Comparison of ENCODE assay signal across 11 cellular contexts in the genomic region with DNA sequence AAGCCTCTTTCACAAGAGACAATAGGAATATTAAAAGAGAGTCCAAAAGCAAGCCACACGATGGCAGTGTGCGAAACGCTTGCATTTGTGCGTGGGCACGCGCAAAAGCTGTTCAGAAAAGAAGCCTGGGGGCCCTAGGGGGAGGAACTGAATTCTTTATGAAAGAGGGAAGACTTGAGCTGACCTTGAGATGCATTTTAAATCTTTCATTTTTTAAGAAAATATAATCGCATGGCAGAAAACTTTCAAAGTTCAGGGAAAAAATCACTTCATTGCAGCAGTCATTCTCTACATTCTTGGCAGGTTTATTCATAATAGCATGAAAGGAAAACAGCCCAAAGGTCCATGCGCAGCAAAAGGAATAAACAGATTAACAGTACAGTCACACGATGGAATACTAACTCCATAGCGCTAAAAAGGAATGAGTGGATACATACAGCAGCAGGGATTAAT.
DNase-seq lines count a peak whose midpoint lies in the region; ATAC-seq and TF ChIP-seq lines count a peak whose summit lies in the region.
"Had no signal": no experiment of that assay in that cellular context is flagged by ENCODE, and none has a peak within 500 bp of the region (broad histone marks: within the 10 kb centered on the region; RNA-seq: fewer than 3 reads in every experiment).

No MANE protein-coding gene starts in this region.

- H3K27ac Mint-ChIP-seq in Calu3 (ENCODE audit: unreplicated experiment): no peak overlapping the region

- H3K36me3 ChIP-seq in neuron (ENCODE audit: insufficient read depth, low read length): no peaks in the 10 kb centered on the region

- H3K9me3 Mint-ChIP-seq in Calu3 (ENCODE audit: low read depth, unreplicated experiment): no peaks in the 10 kb centered on the region

- DNase-seq in AG09319 (ENCODE audit: extremely low read depth, low read depth): peak; percentile 28
- DNase-seq in NCI-H226: peak; percentile 16
- DNase-seq in epithelial cell of esophagus (ENCODE audit: low read depth): peak; percentile 67
- no peak for DNase-seq in NCI-H2029 treated with DMSO at 0.1 percent for 48 hours (lab: John Stamatoyannopoulos, UW)
- no peak for DNase-seq in Calu3
- DNase-seq in activated naive CD4-positive, alpha-beta T cell treated with anti-CD3 and anti-CD28 coated beads, Interleukin-2, amount 50 U/mL, for 16 hours: no peak
- DNase-seq: DND-41; NK-92 treated with Interleukin-12 subunit alpha and Interleukin-12 subunit beta, amount 100 ng/mL, for 24 hours; stimulated activated CD4-positive, alpha-beta T cell treated with anti-CD3 and anti-CD28 coated beads, Interleukin-15, amount 100 ng/mL, for 24 hours had no signal

- no peak overlapping the region for H3K4me3 Mint-ChIP-seq in Calu3 (ENCODE audit: low read depth, unreplicated experiment)

- H3K4me1 Mint-ChIP-seq in Calu3 (ENCODE audit: low read depth, unreplicated experiment): no peaks in the 10 kb centered on the region

- CTCF ChIA-PET in Calu3 (lab: Charles Lee): no interaction called here

- H3K27me3 Mint-ChIP-seq in Calu3 (ENCODE audit: unreplicated experiment): no peaks in the 10 kb centered on the region

- no peaks in the 10 kb centered on the region for H3K27me3 ChIP-seq in neuron (ENCODE audit: insufficient read depth, low read length)

- ATAC-seq in HG03442 (IDR thresholded peaks at IDR 0.05; ENCODE audit: unreplicated experiment): no peak

- intact Hi-C loops in Calu3 (cut with micrococcal nuclease; ENCODE audit: unreplicated experiment): no loop called here

- TF ChIP-seq CTCF in AG09319 (IDR thresholded peaks at IDR 0.05; ENCODE audit: low read depth, low read length) (peak; percentile 61), epithelial cell of esophagus (IDR thresholded peaks at IDR 0.05; ENCODE audit: insufficient read depth, low read depth, low read length, missing control alignments) (peak; percentile 67), Calu3 (IDR thresholded peaks at IDR 0.05; ENCODE audit: unreplicated experiment) (no peak)

- no peaks in the 10 kb centered on the region for H3K9me3 ChIP-seq in neuron (ENCODE audit: low read length)

- H3K4me1 ChIP-seq in neuron (ENCODE audit: insufficient read depth, low read length): peaks cover 6% of the 10 kb centered on the region

- no TSS peak for BruUV-seq in Calu3 (replicated peaks; lab: Mats Ljungman, UMichigan)

- peak overlapping the region; percentile 11 for H2AFZ ChIP-seq in neuron (ENCODE audit: low read depth, low read length)

- no peaks in the 10 kb centered on the region for H3K36me3 Mint-ChIP-seq in Calu3 (ENCODE audit: insufficient read depth, unreplicated experiment)

- H3K4me3 ChIP-seq in epithelial cell of esophagus (ENCODE audit: low read length) (peak overlapping the region; percentile 28), neuron (ENCODE audit: low read length) (no peak overlapping the region)

Comparison
In these comparisons a context has a peak if more than half of its experiments do, and no peak if none do; other contexts are left out.
1. DNase-seq: peak in AG09319 (single experiment), NCI-H226 (single experiment) and epithelial cell of esophagus (single experiment); none in NCI-H2029 treated with DMSO at 0.1 percent for 48 hours (single experiment), Calu3 (single experiment) and activated naive CD4-positive, alpha-beta T cell treated with anti-CD3 and anti-CD28 coated beads, Interleukin-2, amount 50 U/mL, for 16 hours (single experiment).